11 cellular contexts compared by ENCODE assay signal in the genomic region with DNA sequence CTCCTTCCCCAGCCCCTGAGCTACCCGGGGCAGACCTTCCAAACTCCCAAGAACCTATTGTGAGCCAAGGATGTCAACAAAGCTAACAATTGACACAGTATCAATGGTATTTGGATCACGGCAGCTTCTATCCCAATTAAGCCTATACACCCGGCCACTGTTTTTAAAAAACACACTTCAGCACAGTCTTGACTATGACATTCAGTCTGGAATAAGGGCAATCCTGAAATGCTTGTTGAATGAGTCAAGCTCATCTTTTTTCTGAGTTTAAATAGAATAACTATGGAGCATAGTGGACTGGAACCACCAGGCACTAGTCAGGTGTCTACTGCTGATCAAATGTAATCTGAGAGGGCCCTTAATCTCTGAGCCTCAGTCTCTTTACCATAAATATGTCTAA. TPM values are rescaled to one million over a fixed set of nuclear protein-coding genes. Genes with fewer than 3 reads are reported as not detected.
DNase-seq lines count a peak whose midpoint lies in the region; ATAC-seq and TF ChIP-seq lines count a peak whose summit lies in the region.
"Had no signal": no experiment of that assay in that cellular context is flagged by ENCODE, and none has a peak within 500 bp of the region (broad histone marks: within the 10 kb centered on the region; RNA-seq: fewer than 3 reads in every experiment).

No MANE protein-coding gene starts in this region.

- DNase-seq in ELR (ENCODE audit: low read depth): peak; percentile 84
- DNase-seq in RPMI7951 (ENCODE audit: low read depth): peak; percentile 67
- peak; percentile 54 for DNase-seq in fibroblast of the aortic adventitia (ENCODE audit: low read depth)
- DNase-seq in renal cortical epithelial cell (ENCODE audit: low read depth): peak; percentile 60
- DNase-seq in activated naive CD4-positive, alpha-beta T cell (lab: John Stamatoyannopoulos, UW): no peak
- no peak for DNase-seq in GM13976 (ENCODE audit: low spot score)
- no peak for DNase-seq in T-helper 2 cell treated with Interferon-gamma antibody and Interleukin-4, amounts not matched to agents 5 μg/mL and 100 μg/mL, for 36 hours (ENCODE audit: low spot score)
- DNase-seq: activated T-cell treated with anti-CD3 and anti-CD28 coated beads, Interleukin-2, amount 50 U/mL, for 24 hours; body of pancreas; Calu3 had no signal

- H3K36me3 Mint-ChIP-seq in T-helper 2 cell treated with Interferon-gamma antibody and Interleukin-4, amounts not matched to agents 5 μg/mL and 100 μg/mL, for 36 hours (ENCODE audit: low read depth): no peaks in the 10 kb centered on the region

- no peak overlapping the region for H3K27ac Mint-ChIP-seq in T-helper 2 cell treated with Interferon-gamma antibody and Interleukin-4, amounts not matched to agents 5 μg/mL and 100 μg/mL, for 36 hours
- H3K27ac Mint-ChIP-seq: activated T-cell treated with anti-CD3 and anti-CD28 coated beads, Interleukin-2, amount 50 U/mL, for 24 hours had no signal

- no peaks in the 10 kb centered on the region for H3K9me3 Mint-ChIP-seq in T-helper 2 cell treated with Interferon-gamma antibody and Interleukin-4, amounts not matched to agents 5 μg/mL and 100 μg/mL, for 36 hours
- H3K9me3 Mint-ChIP-seq: activated T-cell treated with anti-CD3 and anti-CD28 coated beads, Interleukin-2, amount 50 U/mL, for 24 hours had no signal

- peaks cover 39% of the 10 kb centered on the region for H3K27me3 Mint-ChIP-seq in T-helper 2 cell treated with Interferon-gamma antibody and Interleukin-4, amounts not matched to agents 5 μg/mL and 100 μg/mL, for 36 hours (ENCODE audit: low read depth)

- H3K4me1 Mint-ChIP-seq in T-helper 2 cell treated with Interferon-gamma antibody and Interleukin-4, amounts not matched to agents 5 μg/mL and 100 μg/mL, for 36 hours (ENCODE audit: low read depth): peaks cover 4% of the 10 kb centered on the region

- no peak for TF ChIP-seq CTCF in fibroblast of the aortic adventitia (IDR thresholded peaks at IDR 0.05; ENCODE audit: insufficient read depth, low read length)
- TF ChIP-seq CTCF in GM13976 (IDR thresholded peaks at IDR 0.05; ENCODE audit: borderline replicate concordance, control extremely low read depth, extremely low read depth, insufficient read depth, missing control alignments): no peak

- H3K4me3 Mint-ChIP-seq in T-helper 2 cell treated with Interferon-gamma antibody and Interleukin-4, amounts not matched to agents 5 μg/mL and 100 μg/mL, for 36 hours: no peak overlapping the region
- H3K4me3 Mint-ChIP-seq: activated T-cell treated with anti-CD3 and anti-CD28 coated beads, Interleukin-2, amount 50 U/mL, for 24 hours had no signal

- no peak overlapping the region for H3K4me3 ChIP-seq in fibroblast of the aortic adventitia (ENCODE audit: low read depth, low read length)
- H3K4me3 ChIP-seq: body of pancreas had no signal

- ATAC-seq in GM19023 (IDR thresholded peaks at IDR 0.05; ENCODE audit: unreplicated experiment): no peak
- ATAC-seq: body of pancreas had no signal

- in situ Hi-C loops in GM13976 (cut with MboI; ENCODE audit: low sequenced_read_pairs, unreplicated experiment): loop anchor here (5.0 to 25.0 kb wide), 3 partner anchors 50 to 98 kb away; no protein-coding TSS in a partner anchor

RNA-seq across cellular contexts. Expression of gene DENND5B, which starts 5.7 kb away (rescaled TPM):
- total RNA-seq in RPMI7951 (2014; rRNA removed; shearing (Covaris generic)): 9.3 and 13.5 TPM in 2 replicates
- 6.8 and 19.2 TPM in 2 replicates for total RNA-seq in fibroblast of the aortic adventitia (ENCODE audit: low replicate concordance)
- total RNA-seq in renal cortical epithelial cell: 9.2 and 23.9 TPM in 2 replicates

Comparison
In these comparisons a context has a peak if more than half of its experiments do, and no peak if none do; other contexts are left out.
1. DNase-seq: peak in ELR (single experiment), RPMI7951 (single experiment), fibroblast of the aortic adventitia (single experiment) and renal cortical epithelial cell (single experiment); none in activated naive CD4-positive, alpha-beta T cell (0 of 4), GM13976 (single experiment) and T-helper 2 cell treated with Interferon-gamma antibody and Interleukin-4, amounts not matched to agents 5 μg/mL and 100 μg/mL, for 36 hours (single experiment).